Comparison of ENCODE assay signal across 10 cellular contexts in genomic region chr1:16614361-16615252, GRCh38. TPM values are rescaled to one million over a fixed set of nuclear protein-coding genes. Genes with fewer than 3 reads are reported as not detected.
DNase-seq lines count a peak whose midpoint lies in the region; ATAC-seq, FAIRE-seq and TF ChIP-seq lines count a peak whose summit lies in the region.
"Had no signal": no experiment of that assay in that cellular context is flagged by ENCODE, and none has a peak within 500 bp of the region (broad histone marks: within the 10 kb centered on the region; RNA-seq: fewer than 3 reads in every experiment).

No MANE protein-coding gene starts in this region.

- POLR2A ChIA-PET in A549 (lab: Yijun Ruan, JAX) (no interaction called here), activated B cell treated with CpG ODN at 0.5 μM for 24 hours (lab: Charles Lee) (interaction anchor here (0.5 to 2.5 kb wide), 7 partner anchors 30 to 1051 kb away, joined by 3 to 11 read pairs (median 6); partner anchors contain the start of gene SPEN), HepG2 (lab: Yijun Ruan, JAX) (interaction anchor here (2.1 kb wide), 1 partner anchor 14 kb away, joined by 5 read pairs; no protein-coding TSS in a partner anchor), A673 (lab: Charles Lee; ENCODE audit: low non-redundant PET) (no interaction called here)

- in situ Hi-C loops in GM13977 (cut with MboI; ENCODE audit: low pct_unique_long_range_greater_than_20kb, low sequenced_read_pairs, unreplicated experiment) (loop anchor here (10.0 to 25.0 kb wide), 4 partner anchors 110 to 623 kb away; partner anchors contain the start of genes CPLANE2 and PADI3), HepG2 (cut with HindIII; ENCODE audit: extremely low pct_ligation_motif_present, low pct_unique_long_range_greater_than_20kb) (no loop called here)

- DNase-seq in A549 (ENCODE audit: low read depth in 1 of 2, low spot score in 1 of 2) (no peak), GM13977 (ENCODE audit: low spot score) (peak; percentile 63), activated B cell treated with CpG ODN at 0.5 μM for 24 hours (peak; percentile 20), HepG2 (ENCODE audit: low spot score) (no peak), AG20443 (ENCODE audit: low spot score) (no peak), T1000 (lab: John Stamatoyannopoulos, UW) (no peak), A673 (ENCODE audit: low spot score) (no peak)
- DNase-seq in activated effector memory CD4-positive, alpha-beta T cell treated with Interleukin-2 at 50 U/mL for 16 hours: no peak
- DNase-seq: NCI-H187 treated with DMSO at 0.1 percent for 48 hours had no signal

- TF ChIP-seq EP300 in A549 (IDR thresholded peaks at IDR 0.05) (no peak), HepG2 (IDR thresholded peaks at IDR 0.05; ENCODE audit: low read depth in 2 of 2, low read length in 2 of 2) (no peak), HepG2 (CRISPR knock-in tag; IDR thresholded peaks at IDR 0.05; ENCODE audit: borderline replicate concordance) (no peak)

- H3K79me2 ChIP-seq in HepG2 (ENCODE audit: insufficient read depth, low read length): peaks cover 32% of the 10 kb centered on the region

- no peaks in the 10 kb centered on the region for H4K20me1 ChIP-seq in HepG2 (ENCODE audit: insufficient read depth, low read length)

- no peak overlapping the region for H3K9ac ChIP-seq in HepG2 (ENCODE audit: insufficient read depth, low read depth, low read length)

- H3K4me2 ChIP-seq in A549 (peak overlapping the region; percentile 72; the same call in 2 of the 3 replicates), HepG2 (ENCODE audit: low read depth, low read length) (peak overlapping the region; percentile 90)

- WGBS in A549 (ENCODE audit: missing lambda C conversion rate): 79% methylated on average over 11 of the region's 11 CpGs
- 73% methylated on average over 11 of the region's 11 CpGs for WGBS in HepG2 (ENCODE audit: low lambda C conversion rate)

- H3K9me3 ChIP-seq in A549 (no peaks in the 10 kb centered on the region), HepG2 (ENCODE audit: low read length) (no peaks in the 10 kb centered on the region), A673 (ENCODE audit: low read depth, low read length, poor library complexity, severe bottlenecking) (no peaks in the 10 kb centered on the region)

- BruUV-seq in HepG2 (replicated peaks; lab: Mats Ljungman, UMichigan) (no TSS peak), A673 (replicated peaks; lab: Mats Ljungman, UMichigan) (no TSS peak)

- peaks cover 8 to 18% of the 10 kb centered on the region in 2 experiments; a peak in 4 of 5 replicates for H3K36me3 ChIP-seq in HepG2 (replicated peaks in 1 of 2; ENCODE audit: control insufficient read depth in 1 of 2, insufficient read depth in 2 of 2, low read length in 2 of 2)
- peaks cover 12% of the 10 kb centered on the region for H3K36me3 ChIP-seq in A673 (ENCODE audit: insufficient read depth, low read length, poor library complexity, severe bottlenecking)

- H3K27me3 ChIP-seq in HepG2 (ENCODE audit: control insufficient read depth in 1 of 2, insufficient read depth in 2 of 2, low read length in 2 of 2) (peaks cover 0 to 1% of the 10 kb centered on the region in 2 experiments; a peak in 1 of 5 replicates), A673 (replicated peaks; ENCODE audit: insufficient read depth, low read depth, low read length, poor library complexity) (no peaks in the 10 kb centered on the region)

- H3K27ac Mint-ChIP-seq in activated B cell treated with CpG ODN at 0.5 μM for 24 hours: no peak overlapping the region
- H3K27ac Mint-ChIP-seq: activated T-helper 17 cell treated with anti-CD3 and anti-CD28 coated beads, Interleukin-2, amount 50 U/mL, for 72 hours had no signal

- peaks cover 13% of the 10 kb centered on the region for H3K4me1 ChIP-seq in A549
- peaks cover 35% of the 10 kb centered on the region for H3K4me1 ChIP-seq in HepG2 (ENCODE audit: insufficient read depth, low read length)
- H3K4me1 ChIP-seq in A673 (ENCODE audit: insufficient read depth, low read length, poor library complexity, severe bottlenecking): peaks cover 17% of the 10 kb centered on the region

- H3K4me1 Mint-ChIP-seq in activated B cell treated with CpG ODN at 0.5 μM for 24 hours: no peaks in the 10 kb centered on the region
- H3K4me1 Mint-ChIP-seq: activated T-helper 17 cell treated with anti-CD3 and anti-CD28 coated beads, Interleukin-2, amount 50 U/mL, for 72 hours had no signal

- H3K4me3 Mint-ChIP-seq in activated B cell treated with CpG ODN at 0.5 μM for 24 hours: no peak overlapping the region
- H3K4me3 Mint-ChIP-seq: activated T-helper 17 cell treated with anti-CD3 and anti-CD28 coated beads, Interleukin-2, amount 50 U/mL, for 72 hours had no signal

- intact Hi-C loops in activated B cell treated with CpG ODN at 0.5 μM for 24 hours (cut with micrococcal nuclease) (loop anchor here (5.0 kb wide), 1 partner anchor 87 kb away; no protein-coding TSS in a partner anchor), HepG2 (cut with micrococcal nuclease; ENCODE audit: unreplicated experiment) (no loop called here), A673 (cut with micrococcal nuclease; ENCODE audit: unreplicated experiment) (no loop called here)

- CTCF ChIA-PET in A549 (lab: Yijun Ruan, JAX) (interaction anchor here (0.6 to 9.0 kb wide), 4 partner anchors 9 to 21 kb away, joined by 3 to 98 read pairs (median 4); no protein-coding TSS in a partner anchor), activated B cell treated with CpG ODN at 0.5 μM for 24 hours (lab: Charles Lee) (interaction anchor here (1.3 to 2.6 kb wide), 2 partner anchors 337 kb away, joined by 5 to 12 read pairs; no protein-coding TSS in a partner anchor), HepG2 (lab: Yijun Ruan, JAX; ENCODE audit: low intra/inter-chr PET ratio, low total read pairs) (no interaction called here), A673 (lab: Charles Lee) (interaction anchor here (1.4 kb wide), 1 partner anchor 337 kb away, joined by 10 read pairs; no protein-coding TSS in a partner anchor)

- FAIRE-seq in A549 (lab: Jason Lieb, UNC) (no peak), HepG2 (lab: Jason Lieb, UNC) (no peak)

- H3K27ac ChIP-seq in A549 (no peak overlapping the region), HepG2 (ENCODE audit: extremely low read length, insufficient read depth, low read length) (no peak overlapping the region), A673 (ENCODE audit: low read depth, low read length, poor library complexity, severe bottlenecking) (no peak overlapping the region)

- TF ChIP-seq RAD21 in A549 (conservative IDR thresholded peaks at IDR 0.05 in 1 of 2, IDR thresholded peaks at IDR 0.05 in 1 of 2): no peak
- no peak for TF ChIP-seq RAD21 in HepG2 (CRISPR knock-in tag; IDR thresholded peaks at IDR 0.05)

- H3K36me3 Mint-ChIP-seq in activated B cell treated with CpG ODN at 0.5 μM for 24 hours (ENCODE audit: low read depth): no peaks in the 10 kb centered on the region

- no peaks in the 10 kb centered on the region for H3K9me3 Mint-ChIP-seq in activated B cell treated with CpG ODN at 0.5 μM for 24 hours
- H3K9me3 Mint-ChIP-seq: activated T-helper 17 cell treated with anti-CD3 and anti-CD28 coated beads, Interleukin-2, amount 50 U/mL, for 72 hours had no signal

- no peak for TF ChIP-seq POLR2A in A549 (IDR thresholded peaks at IDR 0.05; ENCODE audit: low read length)
- no peak for TF ChIP-seq POLR2A in HepG2 (IDR thresholded peaks at IDR 0.05; ENCODE audit: insufficient read depth in 1 of 2, low read depth in 2 of 2, low read length in 2 of 2)

- H2AFZ ChIP-seq in HepG2 (ENCODE audit: low read length): no peak overlapping the region

- no peak for TF ChIP-seq CTCF in A549 (IDR thresholded peaks at IDR 0.05)
- TF ChIP-seq CTCF in GM13977 (IDR thresholded peaks at IDR 0.05; ENCODE audit: extremely low read depth, insufficient read depth, missing control alignments): no peak
- no peak for TF ChIP-seq CTCF in activated B cell treated with CpG ODN at 0.5 μM for 24 hours (IDR thresholded peaks at IDR 0.05)
- TF ChIP-seq CTCF in HepG2 (CRISPR knock-in tag; IDR thresholded peaks at IDR 0.05): no peak
- no peak for TF ChIP-seq CTCF in A673 (conservative IDR thresholded peaks at IDR 0.05; ENCODE audit: low read depth, low read length)

- ATAC-seq in A549 (no peak), activated B cell treated with CpG ODN at 0.5 μM for 24 hours (ENCODE audit: low read depth) (no peak), HepG2 (no peak)

- no peaks in the 10 kb centered on the region for H3K27me3 Mint-ChIP-seq in activated B cell treated with CpG ODN at 0.5 μM for 24 hours
- H3K27me3 Mint-ChIP-seq: activated T-helper 17 cell treated with anti-CD3 and anti-CD28 coated beads, Interleukin-2, amount 50 U/mL, for 72 hours had no signal

- H3K4me3 ChIP-seq in A549 (no peak overlapping the region), HepG2 (replicated peaks in 1 of 3; ENCODE audit: insufficient read depth in 1 of 3, low read depth in 2 of 3, low read length in 3 of 3) (no peak overlapping the region), A673 (ENCODE audit: low read depth, low read length, poor library complexity, severe bottlenecking) (no peak overlapping the region)

RNA-seq across cellular contexts. Expression of gene NBPF1, which starts 1.2 kb away (rescaled TPM):
- polyA plus RNA-seq in A549 (2011; rRNA removed) (36.8 and 37.0 TPM in 2 replicates), A549 (2017; fragmentation: RNase III; extraction: RNeasy Plus Mini Kit Qiagen cat#74134 plus additional on column Dnase treatment) (23.0 to 24.5 TPM (median 23.9 TPM) in 3 replicates), HepG2 (2011; rRNA removed) (30.3 and 38.8 TPM in 2 replicates)
- 10.7 and 13.8 TPM in 2 replicates for polyA plus RNA-seq in A549 (2012; cell fraction: cytosol; rRNA removed)
- 10.4 and 13.8 TPM in 2 replicates for polyA plus RNA-seq in A549 (2012; cell fraction: nucleus; rRNA removed)
- polyA minus RNA-seq in A549 (2011; rRNA and poly(A)+ RNA removed): 58.3 and 65.1 TPM in 2 replicates
- total RNA-seq in activated B cell treated with CpG ODN at 0.5 μM for 24 hours (20.0 and 20.2 TPM in 2 replicates), HepG2 (2016; rRNA removed; fragmentation: Illumina TruSeq; extraction: Trizol) (35.6 and 36.2 TPM in 2 replicates), A673 (2021) (84.3 and 85.2 TPM in 2 replicates)
- 2.8 and 3.7 TPM in 2 replicates for total RNA-seq in HepG2 (2016; cell fraction: cytosol; rRNA removed; fragmentation: Illumina TruSeq; extraction: Trizol; ENCODE audit: low read depth)
- total RNA-seq in HepG2 (2016; cell fraction: insoluble cytoplasmic fraction; rRNA removed; fragmentation: Illumina TruSeq; extraction: Trizol): 33.6 and 35.9 TPM in 2 replicates
- total RNA-seq in HepG2 (2016; cell fraction: membrane; rRNA removed; fragmentation: Illumina TruSeq; extraction: Trizol): 12.7 and 15.7 TPM in 2 replicates
- 43.1 and 51.6 TPM in 2 replicates for total RNA-seq in HepG2 (2016; cell fraction: nucleus; rRNA removed; fragmentation: Illumina TruSeq; extraction: Trizol)
- 13.9 and 24.8 TPM in 2 replicates for polyA plus RNA-seq in HepG2 (2011; cell fraction: cytosol; rRNA removed)
- 44.1 and 66.8 TPM in 2 replicates for polyA plus RNA-seq in HepG2 (2011; cell fraction: nucleus; rRNA removed)
- 24.2 and 34.4 TPM in 2 replicates for polyA plus RNA-seq in HepG2 (2012)
- 3.5 and 3.8 TPM in 2 replicates for polyA plus RNA-seq in HepG2 (2016; cell fraction: cytosol; fragmentation: Illumina TruSeq; extraction: Trizol; ENCODE audit: low read depth)
- 24.0 and 26.6 TPM in 2 replicates for polyA plus RNA-seq in HepG2 (2016; cell fraction: insoluble cytoplasmic fraction; fragmentation: Illumina TruSeq; extraction: Trizol; ENCODE audit: low read depth)
- 12.4 and 14.6 TPM in 2 replicates for polyA plus RNA-seq in HepG2 (2016; cell fraction: membrane; fragmentation: Illumina TruSeq; extraction: Trizol; ENCODE audit: low read depth)
- polyA plus RNA-seq in HepG2 (2016; cell fraction: nucleus; fragmentation: Illumina TruSeq; extraction: Trizol; ENCODE audit: insufficient read depth, low read depth): 54.4 and 54.5 TPM in 2 replicates
- polyA minus RNA-seq in HepG2 (2011; rRNA and poly(A)+ RNA removed; ENCODE audit: low replicate concordance): 29.8 and 35.9 TPM in 2 replicates
- 20.5 and 26.0 TPM in 2 replicates for polyA minus RNA-seq in HepG2 (2011; cell fraction: cytosol; rRNA and poly(A)+ RNA removed)
- 98.8 and 162 TPM in 2 replicates for polyA minus RNA-seq in HepG2 (2011; cell fraction: nucleus; rRNA and poly(A)+ RNA removed)

RNA-seq across cellular contexts. Expression of gene RNU1-3, which starts 52.1 kb away (rescaled TPM):
- polyA plus RNA-seq in A549 (2011; rRNA removed) (56.2 TPM in 1 of 2 replicates, not detected in the other), A549 (2017; fragmentation: RNase III; extraction: RNeasy Plus Mini Kit Qiagen cat#74134 plus additional on column Dnase treatment) (6.5 to 8.5 TPM (median 6.6 TPM) in 3 replicates), HepG2 (2011; rRNA removed) (under 0.01 TPM in 2 replicates)
- not detected in 2 replicates for polyA plus RNA-seq in A549 (2012; cell fraction: cytosol; rRNA removed)
- polyA plus RNA-seq in A549 (2012; cell fraction: nucleus; rRNA removed): not detected in 2 replicates
- polyA minus RNA-seq in A549 (2011; rRNA and poly(A)+ RNA removed): 38,453 and 40,699 TPM in 2 replicates
- total RNA-seq in activated B cell treated with CpG ODN at 0.5 μM for 24 hours (3,526 and 4,195 TPM in 2 replicates), HepG2 (2016; rRNA removed; fragmentation: Illumina TruSeq; extraction: Trizol) (859 and 11,018 TPM in 2 replicates), A673 (2021) (1,866 and 1,908 TPM in 2 replicates)
- total RNA-seq in HepG2 (2016; cell fraction: cytosol; rRNA removed; fragmentation: Illumina TruSeq; extraction: Trizol; ENCODE audit: low read depth): 16,281 and 17,236 TPM in 2 replicates
- total RNA-seq in HepG2 (2016; cell fraction: insoluble cytoplasmic fraction; rRNA removed; fragmentation: Illumina TruSeq; extraction: Trizol): 1,309 and 10,613 TPM in 2 replicates
- 2,848 and 3,475 TPM in 2 replicates for total RNA-seq in HepG2 (2016; cell fraction: membrane; rRNA removed; fragmentation: Illumina TruSeq; extraction: Trizol)
- total RNA-seq in HepG2 (2016; cell fraction: nucleus; rRNA removed; fragmentation: Illumina TruSeq; extraction: Trizol): 52,466 and 64,417 TPM in 2 replicates
- under 0.01 TPM in 2 replicates for polyA plus RNA-seq in HepG2 (2011; cell fraction: cytosol; rRNA removed)
- polyA plus RNA-seq in HepG2 (2011; cell fraction: nucleus; rRNA removed): under 0.01 TPM in 2 replicates
- 59.2 and 78.2 TPM in 2 replicates for polyA plus RNA-seq in HepG2 (2012)
- 27.3 and 44.4 TPM in 2 replicates for polyA plus RNA-seq in HepG2 (2016; cell fraction: cytosol; fragmentation: Illumina TruSeq; extraction: Trizol; ENCODE audit: low read depth)
- polyA plus RNA-seq in HepG2 (2016; cell fraction: insoluble cytoplasmic fraction; fragmentation: Illumina TruSeq; extraction: Trizol; ENCODE audit: low read depth): not detected in 2 replicates
- not detected in 2 replicates for polyA plus RNA-seq in HepG2 (2016; cell fraction: membrane; fragmentation: Illumina TruSeq; extraction: Trizol; ENCODE audit: low read depth)
- 32.8 TPM in 1 of 2 replicates, not detected in the other for polyA plus RNA-seq in HepG2 (2016; cell fraction: nucleus; fragmentation: Illumina TruSeq; extraction: Trizol; ENCODE audit: insufficient read depth, low read depth)
- 12,820 and 15,604 TPM in 2 replicates for polyA minus RNA-seq in HepG2 (2011; rRNA and poly(A)+ RNA removed; ENCODE audit: low replicate concordance)
- polyA minus RNA-seq in HepG2 (2011; cell fraction: cytosol; rRNA and poly(A)+ RNA removed): 90,102 and 105,040 TPM in 2 replicates
- 42,574 and 58,030 TPM in 2 replicates for polyA minus RNA-seq in HepG2 (2011; cell fraction: nucleus; rRNA and poly(A)+ RNA removed)

Comparison
In these comparisons a context has a peak if more than half of its experiments do, and no peak if none do; other contexts are left out.
1. DNase-seq: peak in GM13977 (single experiment) and activated B cell treated with CpG ODN at 0.5 μM for 24 hours (single experiment); none in A549 (0 of 2), HepG2 (single experiment), AG20443 (single experiment), T1000 (single experiment), A673 (single experiment) and activated effector memory CD4-positive, alpha-beta T cell treated with Interleukin-2 at 50 U/mL for 16 hours (single experiment).
2. POLR2A ChIA-PET loops: an anchor here in activated B cell treated with CpG ODN at 0.5 μM for 24 hours (0.5 to 2.5 kb wide) and HepG2 (2.1 kb wide); none called in A549 and A673.
3. Of the 38 proteins assayed by ChIP-seq in both HepG2 and A549: peak only in HepG2: POLR2AphosphoS2; only in A549: none; in both: none; in neither: 37.